Comparison of ENCODE assay signal across 17 cellular contexts in the genomic region with DNA sequence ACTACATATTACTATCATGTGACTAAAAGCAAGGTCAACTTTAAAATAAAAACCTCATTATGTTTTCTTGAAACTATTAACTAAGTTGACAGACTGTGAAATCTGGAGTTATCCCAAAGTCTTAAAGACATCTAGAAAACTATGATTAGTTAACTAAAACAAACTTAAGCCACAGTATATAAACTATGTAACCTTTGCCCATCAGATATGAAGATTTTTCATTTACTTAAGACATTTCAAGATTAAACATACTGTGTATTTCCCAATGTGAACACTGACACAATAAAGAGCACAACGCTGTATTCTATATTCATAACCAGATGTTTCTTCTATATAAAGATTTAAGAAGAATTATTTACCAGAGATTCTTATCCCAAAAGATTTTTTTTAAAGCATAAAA.
"Had no signal": no experiment of that assay in that cellular context is flagged by ENCODE, and none has a peak within 500 bp of the region (broad histone marks: within the 10 kb centered on the region; RNA-seq: fewer than 3 reads in every experiment).

No MANE protein-coding gene starts in this region.

- H3K27ac Mint-ChIP-seq: activated CD4-positive, alpha-beta memory T cell treated with anti-CD3 and anti-CD28 coated beads for 36 hours; activated naive CD8-positive, alpha-beta T cell treated with anti-CD3 and anti-CD28 coated beads, Interleukin-2, amount 10 ng/mL, durations not matched to agents 7 days and 5 days; dendritic cell treated with granulocyte-macrophage colony-stimulating factor and Interleukin-4, amounts not matched to agents 40 ng/mL and 50 ng/mL, for 4 days; effector memory CD8-positive, alpha-beta T cell had no signal

- ATAC-seq: effector memory CD8-positive, alpha-beta T cell; foreskin keratinocyte had no signal

- H3K4me3 ChIP-seq: right atrium auricular region, skin epidermis, tibial artery, vagina had no signal

- H3K9me3 ChIP-seq: neutrophil, right atrium auricular region, tibial artery, vagina had no signal

- H3K4me1 ChIP-seq: foreskin keratinocyte, tibial artery had no signal

- DNase-seq: activated CD4-positive, alpha-beta memory T cell treated with anti-CD3 and anti-CD28 coated beads for 36 hours; activated gamma-delta T cell; activated naive CD8-positive, alpha-beta T cell treated with anti-CD3 and anti-CD28 coated beads, Interleukin-2, amount 10 ng/mL, durations not matched to agents 7 days and 5 days; activated T-cell treated with anti-CD3 and anti-CD28 coated beads, Interleukin-2, amount 50 U/mL, for 48 hours; caudate nucleus; effector memory CD8-positive, alpha-beta T cell; foreskin keratinocyte; head of caudate nucleus; kidney; posterior cingulate gyrus; T-helper 2 cell; tibial artery had no signal

- H3K27me3 Mint-ChIP-seq: activated CD4-positive, alpha-beta memory T cell treated with anti-CD3 and anti-CD28 coated beads for 36 hours; activated naive CD8-positive, alpha-beta T cell treated with anti-CD3 and anti-CD28 coated beads, Interleukin-2, amount 10 ng/mL, durations not matched to agents 7 days and 5 days; dendritic cell treated with granulocyte-macrophage colony-stimulating factor and Interleukin-4, amounts not matched to agents 40 ng/mL and 50 ng/mL, for 4 days; effector memory CD8-positive, alpha-beta T cell had no signal

- H3K9me3 Mint-ChIP-seq: activated CD4-positive, alpha-beta memory T cell treated with anti-CD3 and anti-CD28 coated beads for 36 hours; activated naive CD8-positive, alpha-beta T cell treated with anti-CD3 and anti-CD28 coated beads, Interleukin-2, amount 10 ng/mL, durations not matched to agents 7 days and 5 days; dendritic cell treated with granulocyte-macrophage colony-stimulating factor and Interleukin-4, amounts not matched to agents 40 ng/mL and 50 ng/mL, for 4 days; effector memory CD8-positive, alpha-beta T cell had no signal

- H3K27ac ChIP-seq: foreskin keratinocyte, neutrophil, right atrium auricular region, skin epidermis, tibial artery, vagina had no signal

- H3K4me3 Mint-ChIP-seq: activated CD4-positive, alpha-beta memory T cell treated with anti-CD3 and anti-CD28 coated beads for 36 hours; activated naive CD8-positive, alpha-beta T cell treated with anti-CD3 and anti-CD28 coated beads, Interleukin-2, amount 10 ng/mL, durations not matched to agents 7 days and 5 days; dendritic cell treated with granulocyte-macrophage colony-stimulating factor and Interleukin-4, amounts not matched to agents 40 ng/mL and 50 ng/mL, for 4 days; effector memory CD8-positive, alpha-beta T cell had no signal

- H3K27me3 ChIP-seq: foreskin keratinocyte, neutrophil, right atrium auricular region, tibial artery, vagina had no signal
